21 cellular contexts compared by ENCODE assay signal in genomic region chr12:73731658-73732057, GRCh38.
DNase-seq lines count a peak whose midpoint lies in the region; ATAC-seq and TF ChIP-seq lines count a peak whose summit lies in the region.
"Had no signal": no experiment of that assay in that cellular context is flagged by ENCODE, and none has a peak within 500 bp of the region (broad histone marks: within the 10 kb centered on the region; RNA-seq: fewer than 3 reads in every experiment).

No MANE protein-coding gene starts in this region.

- H3K27ac Mint-ChIP-seq in progenitor cell of endocrine pancreas: no peak overlapping the region
- H3K27ac Mint-ChIP-seq: CD14-positive monocyte had no signal

- H4K20me1 ChIP-seq in HCT116 (ENCODE audit: insufficient read depth): no peaks in the 10 kb centered on the region

- no peaks in the 10 kb centered on the region for H3K9me2 ChIP-seq in HCT116 (ENCODE audit: insufficient read depth)
- H3K9me2 ChIP-seq: SK-N-SH had no signal

- DNase-seq in Daoy (ENCODE audit: low read depth) (peak; percentile 25), HCT116 (ENCODE audit: low read depth, low spot score) (no peak), RWPE1 (ENCODE audit: low spot score) (peak; percentile 6), kidney tubule cell (ENCODE audit: low spot score) (peak; percentile 1), progenitor cell of endocrine pancreas (ENCODE audit: low spot score, unreplicated experiment) (no peak), mesendoderm (no peak), aorta (no peak)
- DNase-seq: ACHN, BE2C, Calu3, H7, KBM-7, MM.1S, NCI-H2029, NCI-H526 treated with DMSO at 0.1 percent for 48 hours, Peyer's patch, SK-N-SH, SW 1271 had no signal

- H3K4me1 ChIP-seq in HCT116 (ENCODE audit: control insufficient read depth in 1 of 2, insufficient read depth in 2 of 2, low read length in 2 of 2): peaks cover 0 to 10% of the 10 kb centered on the region in 2 experiments; a peak in 2 of 4 replicates
- H3K4me1 ChIP-seq in mesendoderm (ENCODE audit: control insufficient read depth, low read depth, low read length): no peaks in the 10 kb centered on the region
- no peaks in the 10 kb centered on the region for H3K4me1 ChIP-seq in aorta (ENCODE audit: control insufficient read depth in 1 of 2, insufficient read depth in 2 of 2, low read length in 2 of 2)
- H3K4me1 ChIP-seq: BE2C, Peyer's patch had no signal

- ATAC-seq in HCT116: no peak
- no peak for ATAC-seq in aorta (ENCODE audit: low FRiP score)
- ATAC-seq in GM18498 (IDR thresholded peaks at IDR 0.05; ENCODE audit: unreplicated experiment): no peak
- ATAC-seq: GM12878 had no signal

- BruUV-seq in HCT116 (replicated peaks; lab: Mats Ljungman, UMichigan): no TSS peak

- H3K79me2 ChIP-seq in HCT116 (ENCODE audit: insufficient read depth, low read length) (no peaks in the 10 kb centered on the region), mesendoderm (ENCODE audit: control insufficient read depth, insufficient read depth, low read length) (no peaks in the 10 kb centered on the region)

- no peak for TF ChIP-seq POLR2A in HCT116 (IDR thresholded peaks at IDR 0.05; ENCODE audit: borderline replicate concordance, extremely low read depth, insufficient read depth, insufficient read length)

- H3K36me3 Mint-ChIP-seq in progenitor cell of endocrine pancreas (ENCODE audit: insufficient read depth): no peaks in the 10 kb centered on the region
- H3K36me3 Mint-ChIP-seq: CD14-positive monocyte had no signal

- no peak overlapping the region for H2BK120ac ChIP-seq in mesendoderm (ENCODE audit: low read depth, low read length)

- H2BK5ac ChIP-seq in mesendoderm (ENCODE audit: low read length): no peak overlapping the region

- POLR2A ChIA-PET in HCT116 (lab: Charles Lee) (no interaction called here), RWPE1 (lab: Yijun Ruan, JAX; ENCODE audit: low non-redundant PET) (no interaction called here)

- H3K4me2 ChIP-seq in HCT116 (ENCODE audit: low read length) (0 out of 2 replicates have a peak overlapping the region, but pooled peaks have one; percentile 3), mesendoderm (ENCODE audit: low read length) (no peak overlapping the region)
- H3K4me2 ChIP-seq: SK-N-SH had no signal

- H4K8ac ChIP-seq in mesendoderm (ENCODE audit: low read depth, low read length): no peak overlapping the region

- TF ChIP-seq CTCF in HCT116 (IDR thresholded peaks at IDR 0.05 in 2 of 3, conservative IDR thresholded peaks at IDR 0.05 in 1 of 3; ENCODE audit: borderline replicate concordance in 1 of 3, insufficient read depth in 1 of 3, low read depth in 2 of 3, low read length in 2 of 3) (no peak), RWPE1 (conservative IDR thresholded peaks at IDR 0.05; ENCODE audit: low read depth) (no peak), progenitor cell of endocrine pancreas (IDR thresholded peaks at IDR 0.05; ENCODE audit: unreplicated experiment) (no peak)

- no peak overlapping the region for H3K23ac ChIP-seq in mesendoderm (ENCODE audit: low read length)

- H2BK15ac ChIP-seq in mesendoderm (replicated peaks; ENCODE audit: low read depth): no peak overlapping the region

- no peaks in the 10 kb centered on the region for H3K27me3 Mint-ChIP-seq in progenitor cell of endocrine pancreas

- H3K36me3 ChIP-seq in HCT116 (ENCODE audit: control insufficient read depth in 1 of 2, insufficient read depth in 2 of 2, low read length in 2 of 2) (no peaks in the 10 kb centered on the region), mesendoderm (ENCODE audit: control insufficient read depth, insufficient read depth, low read length) (no peaks in the 10 kb centered on the region), aorta (ENCODE audit: control insufficient read depth in 1 of 2, insufficient read depth in 2 of 2, low read length in 1 of 2) (no peaks in the 10 kb centered on the region)
- H3K36me3 ChIP-seq: BE2C, Peyer's patch had no signal

- H3K56ac ChIP-seq in mesendoderm (ENCODE audit: low read length): no peak overlapping the region

- no peaks in the 10 kb centered on the region for H3K79me1 ChIP-seq in mesendoderm (ENCODE audit: low read length)

- no peak overlapping the region for H3K4ac ChIP-seq in mesendoderm (ENCODE audit: low read depth, low read length)

- no peak overlapping the region for H3K18ac ChIP-seq in mesendoderm (ENCODE audit: low read length)

- H3K4me3 ChIP-seq in HCT116 (replicated peaks in 1 of 2; ENCODE audit: low read depth in 1 of 2, low read length in 2 of 2) (no peak overlapping the region), mesendoderm (ENCODE audit: low read length) (no peak overlapping the region), aorta (ENCODE audit: low read length in 2 of 2) (no peak overlapping the region)
- H3K4me3 ChIP-seq: GM12878, Peyer's patch had no signal

- H2AFZ ChIP-seq in HCT116 (ENCODE audit: low read depth, low read length, poor library complexity, severe bottlenecking): peak overlapping the region; percentile 40

- no peaks in the 10 kb centered on the region for H3K9me3 ChIP-seq in HCT116 (ENCODE audit: control insufficient read depth in 1 of 2, insufficient read depth in 1 of 2, low read depth in 1 of 2, low read length in 2 of 2)
- H3K9me3 ChIP-seq in aorta (ENCODE audit: control insufficient read depth, low read length): no peaks in the 10 kb centered on the region
- H3K9me3 ChIP-seq: BE2C, Peyer's patch, SK-N-SH had no signal

- WGBS in mesendoderm (ENCODE audit: extremely low coverage, insufficient coverage, low lambda C conversion rate): no CpG with 5 or more reads among the region's 1 CpG
- 22 to 41% methylated on average over 1 of the region's 1 CpG for WGBS in aorta, 2 donors

- H3K27ac ChIP-seq in HCT116 (ENCODE audit: low read depth, low read length) (no peak overlapping the region), RWPE1 (no peak overlapping the region), mesendoderm (ENCODE audit: low read depth, low read length) (no peak overlapping the region), aorta (ENCODE audit: low read depth in 1 of 2, low read length in 2 of 2) (no peak overlapping the region)
- H3K27ac ChIP-seq: Peyer's patch had no signal

- H3K4me3 Mint-ChIP-seq in progenitor cell of endocrine pancreas (ENCODE audit: low read depth): no peak overlapping the region
- H3K4me3 Mint-ChIP-seq: CD14-positive monocyte had no signal

- H3K27me3 ChIP-seq in HCT116 (ENCODE audit: insufficient read depth, low read length) (no peaks in the 10 kb centered on the region), mesendoderm (ENCODE audit: insufficient read depth, low read length, poor library complexity) (no peaks in the 10 kb centered on the region), aorta (ENCODE audit: control insufficient read depth in 1 of 2, insufficient read depth in 2 of 2, low read length in 1 of 2) (no peaks in the 10 kb centered on the region)
- H3K27me3 ChIP-seq: BE2C, Peyer's patch had no signal

- no peak overlapping the region for H2AK5ac ChIP-seq in mesendoderm (ENCODE audit: low read length)

- intact Hi-C loops in HCT116 (cut with micrococcal nuclease): no loop called here
- intact Hi-C loops in aorta (cut with DNase I): no loop called here

- no peak for TF ChIP-seq RAD21 in HCT116 (IDR thresholded peaks at IDR 0.05; ENCODE audit: low read depth)

- CTCF ChIA-PET in HCT116 (lab: Charles Lee): no interaction called here
- CTCF ChIA-PET in RWPE1 (lab: Yijun Ruan, JAX): no interaction called here

- no peaks in the 10 kb centered on the region for H3K4me1 Mint-ChIP-seq in progenitor cell of endocrine pancreas (ENCODE audit: low read depth)
- H3K4me1 Mint-ChIP-seq: CD14-positive monocyte had no signal

- H3K9me3 Mint-ChIP-seq in progenitor cell of endocrine pancreas (ENCODE audit: low read depth): no peaks in the 10 kb centered on the region

- no peak overlapping the region for H3K9ac ChIP-seq in HCT116 (ENCODE audit: low read length)
- no peak overlapping the region for H3K9ac ChIP-seq in mesendoderm (ENCODE audit: low read length)
- H3K9ac ChIP-seq: SK-N-SH had no signal

- no peak overlapping the region for H4K5ac ChIP-seq in mesendoderm (ENCODE audit: low read length)

- RAD21 ChIA-PET in HCT116 (lab: Charles Lee; ENCODE audit: low non-redundant PET in 1 of 2, low total read pairs in 2 of 2, uncharacterized antibody in 2 of 2, unreplicated experiment in 2 of 2): no interaction called here

TF ChIP-seq in HCT116, 20 proteins besides CTCF, POLR2A, EP300 and RAD21:
- TF ChIP-seq FOSL1 (IDR thresholded peaks at IDR 0.05; ENCODE audit: low read depth) (peak; percentile 29; the same call in 1 of the 2 replicates), SP1 (IDR thresholded peaks at IDR 0.05; ENCODE audit: low read depth) (no peak)

Comparison
In these comparisons a context has a peak if more than half of its experiments do, and no peak if none do; other contexts are left out.
1. DNase-seq: peak in Daoy (single experiment), RWPE1 (single experiment) and kidney tubule cell (single experiment); none in HCT116 (single experiment), progenitor cell of endocrine pancreas (single experiment), mesendoderm (single experiment) and aorta (0 of 2).